In genomic region chr5:4413996-4414395, GRCh38 we compare ENCODE assay signal across 31 cellular contexts.
"Had no signal": no experiment of that assay in that cellular context is flagged by ENCODE, and none has a peak within 500 bp of the region (broad histone marks: within the 10 kb centered on the region; RNA-seq: fewer than 3 reads in every experiment).

No MANE protein-coding gene starts in this region.

- H3K9me3 ChIP-seq: MG63 had no signal

- H3K4me3 Mint-ChIP-seq: activated CD4-positive, alpha-beta T cell treated with anti-CD3 and anti-CD28 coated beads, Interleukin-2, amount 10 ng/mL, durations not matched to agents 7 days and 5 days; activated naive CD4-positive, alpha-beta T cell treated with anti-CD3 and anti-CD28 coated beads, Interleukin-2, amount 10 ng/mL, durations not matched to agents 7 days and 5 days; activated naive CD8-positive, alpha-beta T cell; activated naive CD8-positive, alpha-beta T cell treated with anti-CD3 and anti-CD28 coated beads, Interleukin-2, amount 50 U/mL, for 24 hours; central memory CD8-positive, alpha-beta T cell; IgD-negative memory B cell had no signal

- H3K4me3 ChIP-seq: MG63, SK-N-MC had no signal

- H3K27me3 ChIP-seq: brain microvascular endothelial cell, MG63 had no signal

- H3K36me3 ChIP-seq: brain microvascular endothelial cell, MG63, WERI-Rb-1 had no signal

- DNase-seq: activated CD4-positive, alpha-beta T cell treated with anti-CD3 and anti-CD28 coated beads for 1 hour; activated CD4-positive, alpha-beta T cell treated with anti-CD3 and anti-CD28 coated beads, Interleukin-2, amount 10 ng/mL, durations not matched to agents 7 days and 5 days; activated CD4-positive, alpha-beta T cell treated with anti-CD3 and anti-CD28 coated beads, Interleukin-2, amount 50 U/mL, for 48 hours; activated CD4-positive, CD25-positive, alpha-beta regulatory T cell; activated CD8-positive, alpha-beta memory T cell treated with anti-CD3 and anti-CD28 coated beads, Interleukin-2, amount 50 U/mL, for 48 hours; activated effector memory CD4-positive, alpha-beta T cell treated with Interleukin-2 at 50 U/mL for 16 hours; activated naive CD4-positive, alpha-beta T cell treated with anti-CD3 and anti-CD28 coated beads, Interleukin-2, amount 10 ng/mL, durations not matched to agents 7 days and 5 days; activated naive CD8-positive, alpha-beta T cell treated with anti-CD3 and anti-CD28 coated beads, Interleukin-2, amount 50 U/mL, for 24 hours; activated T-cell treated with anti-CD3 and anti-CD28 coated beads, Interleukin-2, amount 50 U/mL, for 48 hours; anterior cingulate cortex; brain microvascular endothelial cell; Kasumi-1; KBM-7; MG63; MV-4-11; NCI-H1092; NCI-H1436 treated with DMSO at 0.1 percent for 48 hours; NCI-H1694 treated with DMSO at 0.1 percent for 48 hours; NCI-H2029; NCI-H2171 treated with DMSO at 0.1 percent for 48 hours; NCI-H2227 treated with DMSO at 0.1 percent for 48 hours; NCI-H446; NCI-H510A treated with DMSO at 0.1 percent for 48 hours; NCI-H526 treated with DMSO at 0.1 percent for 48 hours; Right ventricle myocardium superior; T1000; WERI-Rb-1 had no signal

- H3K27ac Mint-ChIP-seq: activated CD4-positive, alpha-beta T cell treated with anti-CD3 and anti-CD28 coated beads, Interleukin-2, amount 10 ng/mL, durations not matched to agents 7 days and 5 days; activated naive CD4-positive, alpha-beta T cell treated with anti-CD3 and anti-CD28 coated beads, Interleukin-2, amount 10 ng/mL, durations not matched to agents 7 days and 5 days; activated naive CD8-positive, alpha-beta T cell; activated naive CD8-positive, alpha-beta T cell treated with anti-CD3 and anti-CD28 coated beads, Interleukin-2, amount 50 U/mL, for 24 hours; IgD-negative memory B cell had no signal

- H3K4me1 Mint-ChIP-seq: activated CD4-positive, alpha-beta T cell treated with anti-CD3 and anti-CD28 coated beads, Interleukin-2, amount 10 ng/mL, durations not matched to agents 7 days and 5 days; activated naive CD4-positive, alpha-beta T cell treated with anti-CD3 and anti-CD28 coated beads, Interleukin-2, amount 10 ng/mL, durations not matched to agents 7 days and 5 days; activated naive CD8-positive, alpha-beta T cell treated with anti-CD3 and anti-CD28 coated beads, Interleukin-2, amount 50 U/mL, for 24 hours; central memory CD8-positive, alpha-beta T cell; IgD-negative memory B cell had no signal

- H3K36me3 Mint-ChIP-seq: activated naive CD4-positive, alpha-beta T cell treated with anti-CD3 and anti-CD28 coated beads, Interleukin-2, amount 10 ng/mL, durations not matched to agents 7 days and 5 days; activated naive CD8-positive, alpha-beta T cell; IgD-negative memory B cell had no signal

- H3K27ac ChIP-seq: brain microvascular endothelial cell, SK-N-MC, WERI-Rb-1 had no signal

- H3K27me3 Mint-ChIP-seq: activated CD4-positive, alpha-beta T cell treated with anti-CD3 and anti-CD28 coated beads, Interleukin-2, amount 10 ng/mL, durations not matched to agents 7 days and 5 days; activated naive CD4-positive, alpha-beta T cell treated with anti-CD3 and anti-CD28 coated beads, Interleukin-2, amount 10 ng/mL, durations not matched to agents 7 days and 5 days; activated naive CD8-positive, alpha-beta T cell; activated naive CD8-positive, alpha-beta T cell treated with anti-CD3 and anti-CD28 coated beads, Interleukin-2, amount 50 U/mL, for 24 hours; central memory CD8-positive, alpha-beta T cell; IgD-negative memory B cell had no signal
